ENCODE assay signal across 1 cellular context in genomic region chr11:111736191-111736590, GRCh38.
TF ChIP-seq lines count a peak whose summit lies in the region.

No MANE protein-coding gene starts in this region.

TF ChIP-seq in neural cell, 6 proteins besides CTCF, POLR2A, EP300 and RAD21 (continued from another document):
- TF ChIP-seq REST (IDR thresholded peaks at IDR 0.05; ENCODE audit: borderline replicate concordance) (no peak), EZH2 (IDR thresholded peaks at IDR 0.05; ENCODE audit: borderline replicate concordance, insufficient read depth, low read length, poor library complexity, severe bottlenecking) (no peak), MXI1 (conservative IDR thresholded peaks at IDR 0.05; ENCODE audit: poor library complexity, severe bottlenecking) (no peak), POLR2AphosphoS5 (IDR thresholded peaks at IDR 0.05) (no peak), SMC3 (conservative IDR thresholded peaks at IDR 0.05; ENCODE audit: poor library complexity) (no peak)
TF ChIP-seq in neural cell: peak in this region for 0.
